ENCODE assay signal across 3 cellular contexts in genomic region chr6:132210886-132211563, GRCh38.
A peak's percentile ranks its signal among the peaks of the same experiment; 100 is the strongest.
TF ChIP-seq lines count a peak whose summit lies in the region.

No MANE protein-coding gene starts in this region.

TF ChIP-seq in SK-N-SH, 30 proteins besides CTCF, POLR2A, EP300 and RAD21 (continued from another document):
- TF ChIP-seq FOSL2 (IDR thresholded peaks at IDR 0.05; ENCODE audit: borderline replicate concordance, low read depth) (peak; percentile 21; the same call in 1 of the 2 replicates), PBX3 (IDR thresholded peaks at IDR 0.05) (no peak; the same call in 1 of the 2 replicates), USF1 (IDR thresholded peaks at IDR 0.05; ENCODE audit: borderline replicate concordance, low read depth) (no peak)

TF ChIP-seq in SK-N-SH treated with all-trans-retinoic acid at 6 μM for 48 hours, 23 proteins besides CTCF, POLR2A, EP300 and RAD21 (continued from another document):
- no peak for TF ChIP-seq ZNF565 (CRISPR knock-in tag; conservative IDR thresholded peaks at IDR 0.05; ENCODE audit: low read depth)
- TF ChIP-seq ZFP3 (CRISPR knock-in tag; IDR thresholded peaks at IDR 0.05): no peak
- no peak for TF ChIP-seq SNAI2 (CRISPR knock-in tag; IDR thresholded peaks at IDR 0.05)
- no peak for TF ChIP-seq CSDC2 (CRISPR knock-in tag; IDR thresholded peaks at IDR 0.05)
- TF ChIP-seq POU6F1 (CRISPR knock-in tag; IDR thresholded peaks at IDR 0.05; ENCODE audit: borderline replicate concordance, low read depth): no peak
- TF ChIP-seq ZFP30 (CRISPR knock-in tag; IDR thresholded peaks at IDR 0.05): no peak
- TF ChIP-seq ZC3H10 (CRISPR knock-in tag; IDR thresholded peaks at IDR 0.05): no peak
- no peak for TF ChIP-seq RARB (CRISPR knock-in tag; IDR thresholded peaks at IDR 0.05)
- TF ChIP-seq TSHZ2 (CRISPR knock-in tag; IDR thresholded peaks at IDR 0.05): no peak
- TF ChIP-seq ESRRG (CRISPR knock-in tag; IDR thresholded peaks at IDR 0.05): no peak
- no peak for TF ChIP-seq TOX (CRISPR knock-in tag; IDR thresholded peaks at IDR 0.05; ENCODE audit: borderline replicate concordance)
- no peak for TF ChIP-seq GLIS3 (CRISPR knock-in tag; IDR thresholded peaks at IDR 0.05)
- no peak for TF ChIP-seq CSRNP3 (CRISPR knock-in tag; IDR thresholded peaks at IDR 0.05)
- no peak for TF ChIP-seq TCF4 (CRISPR knock-in tag; IDR thresholded peaks at IDR 0.05; ENCODE audit: borderline replicate concordance)
- TF ChIP-seq ARNTL (CRISPR knock-in tag; IDR thresholded peaks at IDR 0.05; ENCODE audit: borderline replicate concordance, low read depth): no peak
- TF ChIP-seq PATZ1 (CRISPR knock-in tag; IDR thresholded peaks at IDR 0.05; ENCODE audit: borderline replicate concordance): no peak
- no peak for TF ChIP-seq OSR1 (CRISPR knock-in tag; IDR thresholded peaks at IDR 0.05)
- TF ChIP-seq ZNF8 (CRISPR knock-in tag; IDR thresholded peaks at IDR 0.05): no peak
- TF ChIP-seq CREB5 (CRISPR knock-in tag; IDR thresholded peaks at IDR 0.05; ENCODE audit: low read depth): no peak

TF ChIP-seq in IMR-90, 13 proteins besides CTCF, POLR2A, EP300 and RAD21:
- TF ChIP-seq CEBPB (IDR thresholded peaks at IDR 0.05; ENCODE audit: low read depth, low read length) (no peak), BHLHE40 (IDR thresholded peaks at IDR 0.05; ENCODE audit: low read depth, low read length) (no peak), RCOR1 (IDR thresholded peaks at IDR 0.05; ENCODE audit: insufficient replicate concordance, low read length) (no peak), USF2 (IDR thresholded peaks at IDR 0.05; ENCODE audit: low read depth, low read length) (no peak), RFX5 (IDR thresholded peaks at IDR 0.05; ENCODE audit: low read depth, low read length) (no peak), CHD1 (IDR thresholded peaks at IDR 0.05; ENCODE audit: low read depth, low read length) (no peak), FOS (IDR thresholded peaks at IDR 0.05; ENCODE audit: low read depth, low read length) (no peak), MAFK (IDR thresholded peaks at IDR 0.05; ENCODE audit: low read depth, low read length) (no peak), MXI1 (IDR thresholded peaks at IDR 0.05; ENCODE audit: borderline replicate concordance, low read depth, low read length) (no peak), SMC3 (IDR thresholded peaks at IDR 0.05; ENCODE audit: low read depth, low read length) (no peak), MAZ (IDR thresholded peaks at IDR 0.05; ENCODE audit: borderline replicate concordance, low read depth, low read length) (no peak), NFE2L2 (IDR thresholded peaks at IDR 0.05; ENCODE audit: low read depth, low read length) (no peak)
